18 cellular contexts compared by ENCODE assay signal in genomic region chr1:238652346-238652968, GRCh38.
A peak's percentile ranks its signal among the peaks of the same experiment; 100 is the strongest.
DNase-seq lines count a peak whose midpoint lies in the region; ATAC-seq, FAIRE-seq and TF ChIP-seq lines count a peak whose summit lies in the region.
"Had no signal": no experiment of that assay in that cellular context is flagged by ENCODE, and none has a peak within 500 bp of the region (broad histone marks: within the 10 kb centered on the region; RNA-seq: fewer than 3 reads in every experiment).

No MANE protein-coding gene starts in this region.

- no peaks in the 10 kb centered on the region for H3K9me3 ChIP-seq in adipocyte (ENCODE audit: control insufficient read depth, low read length)
- H3K9me3 ChIP-seq: heart left ventricle, tibial artery had no signal

- no peaks in the 10 kb centered on the region for H3K36me3 Mint-ChIP-seq in HFFc6 (ENCODE audit: low read depth)
- H3K36me3 Mint-ChIP-seq: IgD-negative memory B cell had no signal

- H3K4me1 Mint-ChIP-seq in HFFc6 (ENCODE audit: low read depth) = peaks cover 70% of the 10 kb centered on the region
- H3K4me1 Mint-ChIP-seq: IgD-negative memory B cell had no signal

- H3K27ac Mint-ChIP-seq in HFFc6 = peak overlapping the region; percentile 82
- H3K27ac Mint-ChIP-seq: endodermal cell; H9; IgD-negative memory B cell; T-helper 1 cell treated with Interleukin-12 subunit alpha and Interleukin-12 subunit beta and Interleukin-4 antibody, amounts not matched to agents 30 μg/mL and 1 μg/mL, for 36 hours had no signal

- H3K36me3 ChIP-seq in adipocyte (ENCODE audit: control insufficient read depth, insufficient read depth, low read length, severe bottlenecking) = no peaks in the 10 kb centered on the region
- H3K36me3 ChIP-seq: heart left ventricle, tibial artery had no signal

- no peaks in the 10 kb centered on the region for H3K27me3 Mint-ChIP-seq in HFFc6 (ENCODE audit: insufficient read depth)
- H3K27me3 Mint-ChIP-seq: IgD-negative memory B cell had no signal

- H3K4me3 ChIP-seq in adipocyte (ENCODE audit: low read length) = no peak overlapping the region
- H3K4me3 ChIP-seq: heart left ventricle, tibial artery had no signal

- peak; percentile 82 for DNase-seq in HFFc6
- peak; percentile 81 for DNase-seq in adipocyte (ENCODE audit: low read depth)
- peak; percentile 95 for DNase-seq in fibroblast of peridontal ligament (ENCODE audit: extremely low read depth)
- DNase-seq in urothelium cell line (ENCODE audit: low spot score) = peak; percentile 9
- DNase-seq in NCI-H69 (lab: John Stamatoyannopoulos, UW) = no peak
- no peak for DNase-seq in stimulated activated CD4-positive, alpha-beta T cell treated with anti-CD3 and anti-CD28 coated beads, Interleukin-2, amount 100 ng/mL, for 24 hours
- DNase-seq: activated CD4-positive, CD25-positive, alpha-beta regulatory T cell; DND-41; endodermal cell; H9; heart left ventricle; midbrain; NCI-H1092 treated with DMSO at 0.1 percent for 48 hours; tibial artery had no signal

- no peak for FAIRE-seq in urothelium cell line (lab: Jason Lieb, UNC)

- H3K4me1 ChIP-seq in adipocyte (ENCODE audit: control insufficient read depth, insufficient read depth, low read length) = peaks cover 8% of the 10 kb centered on the region
- H3K4me1 ChIP-seq: heart left ventricle had no signal

- H3K4me3 Mint-ChIP-seq in HFFc6 = peak overlapping the region; percentile 80
- H3K4me3 Mint-ChIP-seq: endodermal cell; H9; IgD-negative memory B cell; T-helper 1 cell treated with Interleukin-12 subunit alpha and Interleukin-12 subunit beta and Interleukin-4 antibody, amounts not matched to agents 30 μg/mL and 1 μg/mL, for 36 hours had no signal

- H3K9ac ChIP-seq in adipocyte (ENCODE audit: low read length) = no peak overlapping the region

- H3K9me3 Mint-ChIP-seq in HFFc6 = no peaks in the 10 kb centered on the region
- H3K9me3 Mint-ChIP-seq: endodermal cell, H9 had no signal

- no peak for ATAC-seq in GM18502 (IDR thresholded peaks at IDR 0.05; ENCODE audit: poor library complexity, unreplicated experiment)
- ATAC-seq: heart left ventricle, sciatic nerve had no signal

- no peak for TF ChIP-seq CTCF in HFFc6 (IDR thresholded peaks at IDR 0.05)

- no peaks in the 10 kb centered on the region for H3K27me3 ChIP-seq in adipocyte (replicated peaks; ENCODE audit: control insufficient read depth, insufficient read depth, low read length)
- H3K27me3 ChIP-seq: heart left ventricle, tibial artery had no signal

Comparison
In these comparisons a context has a peak if more than half of its experiments do, and no peak if none do; other contexts are left out.
1. DNase-seq: peak in HFFc6 (single experiment), adipocyte (single experiment), fibroblast of peridontal ligament (single experiment) and urothelium cell line (single experiment); none in NCI-H69 (single experiment) and stimulated activated CD4-positive, alpha-beta T cell treated with anti-CD3 and anti-CD28 coated beads, Interleukin-2, amount 100 ng/mL, for 24 hours (0 of 2).